ENCODE assay signal across 9 cellular contexts in genomic region chr12:59084758-59085383, GRCh38.
DNase-seq lines count a peak whose midpoint lies in the region; ATAC-seq, FAIRE-seq and TF ChIP-seq lines count a peak whose summit lies in the region.
"Had no signal": no experiment of that assay in that cellular context is flagged by ENCODE, and none has a peak within 500 bp of the region (broad histone marks: within the 10 kb centered on the region; RNA-seq: fewer than 3 reads in every experiment).

No MANE protein-coding gene starts in this region.

- no peak overlapping the region for H3K4me3 Mint-ChIP-seq in activated T-cell treated with anti-CD3 and anti-CD28 coated beads, Interleukin-2, amount 50 U/mL, for 72 hours

- H3K4me2 ChIP-seq in trophoblast cell (ENCODE audit: low read length): no peak overlapping the region

- no peaks in the 10 kb centered on the region for H3K4me1 Mint-ChIP-seq in activated T-cell treated with anti-CD3 and anti-CD28 coated beads, Interleukin-2, amount 50 U/mL, for 72 hours (ENCODE audit: low read depth)

- no peak overlapping the region for H4K91ac ChIP-seq in trophoblast cell (ENCODE audit: low read depth, low read length)

- H3K4me1 ChIP-seq in gastroesophageal sphincter (peaks cover 11 to 46% (median 16%) of the 10 kb centered on the region in 3 donors), trophoblast cell (ENCODE audit: control insufficient read depth in 1 of 2, insufficient read depth in 2 of 2, low read length in 2 of 2) (no peaks in the 10 kb centered on the region)
- H3K4me1 ChIP-seq: adrenal gland had no signal

- H3K9me3 ChIP-seq in gastroesophageal sphincter (no peaks in the 10 kb centered on the region), trophoblast cell (ENCODE audit: insufficient read depth, low read depth, low read length) (no peaks in the 10 kb centered on the region)
- H3K9me3 ChIP-seq: adrenal gland had no signal

- no peaks in the 10 kb centered on the region for H3K79me1 ChIP-seq in trophoblast cell (ENCODE audit: low read length)

- DNase-seq in H54 (ENCODE audit: insufficient read length, low spot score): no peak
- peak; percentile 61 for DNase-seq in SK-N-DZ (ENCODE audit: low spot score)
- no peak for DNase-seq in trophoblast cell
- DNase-seq in C1 segment of cervical spinal cord (lab: John Stamatoyannopoulos, UW): no peak
- no peak for DNase-seq in activated T-cell treated with anti-CD3 and anti-CD28 coated beads, Interleukin-2, amount 50 U/mL, for 48 hours
- no peak for DNase-seq in activated T-cell treated with anti-CD3 and anti-CD28 coated beads, Interleukin-2, amount 50 U/mL, for 72 hours

- H2AK5ac ChIP-seq in trophoblast cell (ENCODE audit: low read length): no peak overlapping the region

- peak; percentile 63 for ATAC-seq in gastroesophageal sphincter
- no peak for ATAC-seq in activated T-cell treated with anti-CD3 and anti-CD28 coated beads, Interleukin-2, amount 50 U/mL, for 72 hours (replicated peaks in 1 of 2)

- no peak overlapping the region for H4K8ac ChIP-seq in trophoblast cell (ENCODE audit: low read depth, low read length)

- H3K27me3 ChIP-seq in gastroesophageal sphincter: no peaks in the 10 kb centered on the region
- no peaks in the 10 kb centered on the region for H3K27me3 ChIP-seq in trophoblast cell (ENCODE audit: insufficient read depth, low read length)
- H3K27me3 ChIP-seq: adrenal gland had no signal

- FAIRE-seq in H54 (lab: Jason Lieb, UNC): peak; percentile 87

- TF ChIP-seq EP300 in gastroesophageal sphincter (IDR thresholded peaks at IDR 0.05): no peak

- H3K27ac ChIP-seq in gastroesophageal sphincter: peak overlapping the region; percentile 72 to 75 (median 74)
- peak overlapping the region in 13 of 21 experiments; percentile 1 to 84 (median 44) for H3K27ac ChIP-seq in skin epidermis
- H3K27ac ChIP-seq in trophoblast cell (ENCODE audit: low read depth, low read length): no peak overlapping the region

- H3K18ac ChIP-seq in trophoblast cell (ENCODE audit: low read length): no peak overlapping the region

- H3K4me3 ChIP-seq in gastroesophageal sphincter (no peak overlapping the region), skin epidermis (no peak overlapping the region), trophoblast cell (ENCODE audit: low read depth, low read length) (no peak overlapping the region)
- H3K4me3 ChIP-seq: adrenal gland had no signal

- no peak overlapping the region for H2BK5ac ChIP-seq in trophoblast cell (ENCODE audit: low read depth, low read length, poor library complexity)

- H4K12ac ChIP-seq in trophoblast cell (ENCODE audit: low read depth, low read length): no peak overlapping the region

- peak in 1 of 4 experiments; percentile 9 for TF ChIP-seq CTCF in gastroesophageal sphincter (IDR thresholded peaks at IDR 0.05)

- 0 out of 2 replicates have a peak, but pooled peaks have one; percentile 21 for TF ChIP-seq POLR2A in H54 (IDR thresholded peaks at IDR 0.05; ENCODE audit: low read depth, low read length)
- TF ChIP-seq POLR2A in gastroesophageal sphincter (IDR thresholded peaks at IDR 0.05): no peak

- H3K4ac ChIP-seq in trophoblast cell (ENCODE audit: low read depth, low read length): no peak overlapping the region

- no peak overlapping the region for H3K23ac ChIP-seq in trophoblast cell (ENCODE audit: low read length)

- H2AFZ ChIP-seq in trophoblast cell (ENCODE audit: insufficient read depth, low read length, poor library complexity): no peak overlapping the region

- no peaks in the 10 kb centered on the region for H3K36me3 ChIP-seq in gastroesophageal sphincter
- no peaks in the 10 kb centered on the region for H3K36me3 ChIP-seq in trophoblast cell (ENCODE audit: control insufficient read depth in 1 of 2, insufficient read depth in 2 of 2, low read length in 2 of 2)
- H3K36me3 ChIP-seq: adrenal gland had no signal

- H3K79me2 ChIP-seq in trophoblast cell (ENCODE audit: control insufficient read depth, insufficient read depth, low read length, poor library complexity): no peaks in the 10 kb centered on the region

- H3K14ac ChIP-seq in trophoblast cell (ENCODE audit: low read length): no peak overlapping the region

- H3K36me3 Mint-ChIP-seq in activated T-cell treated with anti-CD3 and anti-CD28 coated beads, Interleukin-2, amount 50 U/mL, for 72 hours (ENCODE audit: insufficient read depth in 2 of 2): no peaks in the 10 kb centered on the region

- no peak overlapping the region for H3K9ac ChIP-seq in trophoblast cell (ENCODE audit: low read length)

- no peak overlapping the region for H3K27ac Mint-ChIP-seq in activated T-cell treated with anti-CD3 and anti-CD28 coated beads, Interleukin-2, amount 50 U/mL, for 72 hours

- H2BK12ac ChIP-seq in trophoblast cell (ENCODE audit: low read length): no peak overlapping the region

- no peaks in the 10 kb centered on the region for H3K9me3 Mint-ChIP-seq in activated T-cell treated with anti-CD3 and anti-CD28 coated beads, Interleukin-2, amount 50 U/mL, for 72 hours

- H2BK120ac ChIP-seq in trophoblast cell (ENCODE audit: insufficient read depth, low read length, poor library complexity): no peak overlapping the region

- WGBS in gastroesophageal sphincter (ENCODE audit: low coverage in 1 of 2), 2 donors: 22 to 32% methylated on average over 5 to 11 of the region's 11 CpGs
- WGBS in trophoblast cell (ENCODE audit: extremely low coverage, insufficient coverage, insufficient read length): no CpG with 5 or more reads among the region's 11 CpGs

- no peaks in the 10 kb centered on the region for H3K27me3 Mint-ChIP-seq in activated T-cell treated with anti-CD3 and anti-CD28 coated beads, Interleukin-2, amount 50 U/mL, for 72 hours (ENCODE audit: low read depth)
